Comparison of ENCODE assay signal across 8 cellular contexts in genomic region chr6:144104898-144105487, GRCh38. TPM values are rescaled to one million over a fixed set of nuclear protein-coding genes. Genes with fewer than 3 reads are reported as not detected.
A peak's percentile ranks its signal among the peaks of the same experiment; 100 is the strongest.
DNase-seq lines count a peak whose midpoint lies in the region; ATAC-seq and TF ChIP-seq lines count a peak whose summit lies in the region.

No MANE protein-coding gene starts in this region.

- peak; percentile 69 for DNase-seq in A172 (ENCODE audit: low spot score)
- peak; percentile 34 for DNase-seq in DMS79 treated with DMSO at 0.1 percent for 48 hours (lab: John Stamatoyannopoulos, UW)
- peak; percentile 83 for DNase-seq in GM23338 (ENCODE audit: low spot score)
- DNase-seq in LoVo (ENCODE audit: low spot score), result peak; percentile 60
- peak; percentile 51 for DNase-seq in SK-N-MC (ENCODE audit: low read depth, low spot score)
- peak; percentile 55 to 72 (median 58) for DNase-seq in effector memory CD8-positive, alpha-beta T cell
- no peak for DNase-seq in mesothelial cell of epicardium (ENCODE audit: low spot score in 2 of 2, unreplicated experiment in 2 of 2)

- TF ChIP-seq CTCF in GM23338 (conservative IDR thresholded peaks at IDR 0.05; ENCODE audit: low read depth in 2 of 2) (peak; percentile 78 to 89), mesothelial cell of epicardium (IDR thresholded peaks at IDR 0.05; ENCODE audit: unreplicated experiment) (peak; percentile 66)

- H3K4me1 ChIP-seq in GM23338 (ENCODE audit: insufficient read depth), result no peaks in the 10 kb centered on the region

- no peaks in the 10 kb centered on the region for H3K79me2 ChIP-seq in GM23338 (replicated peaks; ENCODE audit: insufficient read depth)

- H3K4me3 ChIP-seq in GM23338 (no peak overlapping the region), SK-N-MC (no peak overlapping the region)

- no peaks in the 10 kb centered on the region for H3K9me3 Mint-ChIP-seq in GM23338
- no peaks in the 10 kb centered on the region for H3K9me3 Mint-ChIP-seq in effector memory CD8-positive, alpha-beta T cell
- H3K9me3 Mint-ChIP-seq in mesothelial cell of epicardium, result no peaks in the 10 kb centered on the region

- H3K4me1 Mint-ChIP-seq in GM23338 (no peaks in the 10 kb centered on the region), mesothelial cell of epicardium (peaks cover 6% of the 10 kb centered on the region)
- peaks cover 2 to 4% of the 10 kb centered on the region in 2 donors for H3K4me1 Mint-ChIP-seq in effector memory CD8-positive, alpha-beta T cell (ENCODE audit: low read depth in 2 of 2)

- peaks cover 4% of the 10 kb centered on the region for H3K27me3 Mint-ChIP-seq in GM23338 (ENCODE audit: insufficient read depth, low read depth, poor library complexity)
- no peaks in the 10 kb centered on the region for H3K27me3 Mint-ChIP-seq in effector memory CD8-positive, alpha-beta T cell
- peaks cover 7% of the 10 kb centered on the region for H3K27me3 Mint-ChIP-seq in mesothelial cell of epicardium (ENCODE audit: low read depth)

- no peak overlapping the region for H2AFZ ChIP-seq in GM23338

- H3K27ac Mint-ChIP-seq in GM23338, result no peak overlapping the region
- no peak overlapping the region for H3K27ac Mint-ChIP-seq in effector memory CD8-positive, alpha-beta T cell
- H3K27ac Mint-ChIP-seq in mesothelial cell of epicardium, result no peak overlapping the region

- H4K20me1 ChIP-seq in GM23338 (replicated peaks; ENCODE audit: insufficient read depth), result no peaks in the 10 kb centered on the region

- H3K36me3 Mint-ChIP-seq in GM23338 (ENCODE audit: low read depth) (no peaks in the 10 kb centered on the region), mesothelial cell of epicardium (no peaks in the 10 kb centered on the region)
- H3K36me3 Mint-ChIP-seq in effector memory CD8-positive, alpha-beta T cell (ENCODE audit: insufficient read depth), result no peaks in the 10 kb centered on the region

- H3K9me3 ChIP-seq in SK-N-MC (ENCODE audit: low read depth, low read length), result no peaks in the 10 kb centered on the region

- H3K27me3 ChIP-seq in GM23338 (ENCODE audit: insufficient read depth), result no peaks in the 10 kb centered on the region

- no peak overlapping the region for H3K4me2 ChIP-seq in GM23338

- no peaks in the 10 kb centered on the region for H3K36me3 ChIP-seq in GM23338 (ENCODE audit: insufficient read depth)
- H3K36me3 ChIP-seq in SK-N-MC (ENCODE audit: insufficient read depth, low read length), result no peaks in the 10 kb centered on the region

- H3K9ac ChIP-seq in SK-N-MC (ENCODE audit: insufficient read length), result no peak overlapping the region

- peak; percentile 58 for ATAC-seq in GM23338
- ATAC-seq in effector memory CD8-positive, alpha-beta T cell (replicated peaks), result peak; percentile 95
- ATAC-seq in GM21717 (IDR thresholded peaks at IDR 0.05; ENCODE audit: unreplicated experiment), result no peak

- H3K9me2 ChIP-seq in GM23338 (ENCODE audit: insufficient read depth), result no peaks in the 10 kb centered on the region

- H3F3A ChIP-seq in GM23338 (replicated peaks; ENCODE audit: low read depth), result no peaks in the 10 kb centered on the region

- H3K4me3 Mint-ChIP-seq in GM23338 (no peak overlapping the region), mesothelial cell of epicardium (no peak overlapping the region)
- no peak overlapping the region for H3K4me3 Mint-ChIP-seq in effector memory CD8-positive, alpha-beta T cell

- H3K27ac ChIP-seq in GM23338 (ENCODE audit: low read depth) (no peak overlapping the region), SK-N-MC (no peak overlapping the region)

TF ChIP-seq in GM23338, 12 proteins besides CTCF, POLR2A, EP300 and RAD21:
- TF ChIP-seq ZNF114 (CRISPR knock-in tag; IDR thresholded peaks at IDR 0.05) (0 out of 2 replicates have a peak, but pooled peaks have one; percentile 26), CREB1 (CRISPR knock-in tag; IDR thresholded peaks at IDR 0.05; ENCODE audit: low read depth) (no peak)

RNA-seq across cellular contexts. Expression of gene SF3B5, which starts 9.6 kb away (rescaled TPM):
- total RNA-seq in A172 (2014; rRNA removed; shearing (Covaris generic)), result 118 and 150 TPM in 2 replicates
- 151 and 174 TPM in 2 replicates for total RNA-seq in GM23338 (2014; rRNA removed; shearing (Covaris generic))
- 171 and 183 TPM in 2 replicates for polyA plus RNA-seq in GM23338 (2016; fragmentation: Nextera tagmentation; extraction: Ambion mirVana)
- total RNA-seq in mesothelial cell of epicardium, result 111 to 114 TPM (median 112 TPM) in 3 replicates

RNA-seq across cellular contexts. Expression of gene STX11, which starts 45.3 kb away (rescaled TPM):
- 0.86 and 0.88 TPM in 2 replicates for total RNA-seq in A172 (2014; rRNA removed; shearing (Covaris generic))
- 0.08 and 0.35 TPM in 2 replicates for total RNA-seq in GM23338 (2014; rRNA removed; shearing (Covaris generic))
- 0.37 and 0.52 TPM in 2 replicates for polyA plus RNA-seq in GM23338 (2016; fragmentation: Nextera tagmentation; extraction: Ambion mirVana)
- total RNA-seq in mesothelial cell of epicardium, result 4.5 to 4.9 TPM (median 4.6 TPM) in 3 replicates

Comparison
In these comparisons a context has a peak if more than half of its experiments do, and no peak if none do; other contexts are left out.
1. DNase-seq: peak in A172 (single experiment), DMS79 treated with DMSO at 0.1 percent for 48 hours (single experiment), GM23338 (single experiment), LoVo (single experiment), SK-N-MC (single experiment) and effector memory CD8-positive, alpha-beta T cell (3 of 3); none in mesothelial cell of epicardium (0 of 2).